Comparison of ENCODE assay signal across 33 cellular contexts in the genomic region with DNA sequence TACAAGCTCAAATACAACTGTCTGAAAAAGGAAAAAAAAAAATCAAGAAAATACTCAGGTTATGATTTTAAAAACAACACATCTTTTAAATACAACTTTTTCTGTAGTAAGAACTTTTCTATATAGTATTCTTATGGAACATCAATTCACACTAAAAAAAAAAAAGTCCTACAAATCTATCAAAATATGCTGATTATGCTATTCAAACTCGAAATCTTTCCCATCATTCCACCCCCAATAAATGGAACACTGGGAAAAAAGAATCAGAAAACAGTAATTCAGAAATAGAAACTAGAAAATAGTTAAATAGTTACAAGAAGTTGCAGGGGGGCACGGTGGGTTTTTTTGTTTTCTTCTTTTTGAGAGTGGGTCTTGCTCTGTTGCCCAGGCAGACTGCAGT.
"Had no signal": no experiment of that assay in that cellular context is flagged by ENCODE, and none has a peak within 500 bp of the region (broad histone marks: within the 10 kb centered on the region; RNA-seq: fewer than 3 reads in every experiment).

No MANE protein-coding gene starts in this region.

- H3K27me3 Mint-ChIP-seq: activated CD4-positive, alpha-beta memory T cell treated with anti-CD3 and anti-CD28 coated beads, Interleukin-2, amount 10 ng/mL, durations not matched to agents 7 days and 5 days; activated CD8-positive, alpha-beta memory T cell treated with anti-CD3 and anti-CD28 coated beads, Interleukin-2, amount 10 ng/mL, durations not matched to agents 7 days and 5 days; activated naive CD8-positive, alpha-beta T cell; activated naive CD8-positive, alpha-beta T cell treated with anti-CD3 and anti-CD28 coated beads, Interleukin-2, amount 50 U/mL, for 24 hours had no signal

- H3K9me3 ChIP-seq: MG63, SJCRH30 had no signal

- H3K27ac Mint-ChIP-seq: activated CD4-positive, alpha-beta memory T cell treated with anti-CD3 and anti-CD28 coated beads, Interleukin-2, amount 10 ng/mL, durations not matched to agents 7 days and 5 days; activated CD8-positive, alpha-beta memory T cell treated with anti-CD3 and anti-CD28 coated beads, Interleukin-2, amount 10 ng/mL, durations not matched to agents 7 days and 5 days; activated naive CD4-positive, alpha-beta T cell treated with anti-CD3 and anti-CD28 coated beads for 36 hours; activated naive CD8-positive, alpha-beta T cell; activated naive CD8-positive, alpha-beta T cell treated with anti-CD3 and anti-CD28 coated beads, Interleukin-2, amount 50 U/mL, for 24 hours; activated T-helper 2 cell treated with anti-CD3 and anti-CD28 coated beads, Interferon-gamma antibody, Interleukin-2, Interleukin-4, amounts not matched to agents 10 μg/mL and 5 μg/mL and 100 μg/mL, durations not matched to agents 14 hours and 24 hours and 36 hours had no signal

- H3K4me1 ChIP-seq: SJCRH30 had no signal

- H3K27ac ChIP-seq: brain microvascular endothelial cell, SJCRH30, SK-N-MC, WERI-Rb-1 had no signal

- ATAC-seq: activated CD8-positive, alpha-beta memory T cell treated with anti-CD3 and anti-CD28 coated beads, Interleukin-2, amount 10 ng/mL, durations not matched to agents 7 days and 5 days; activated naive CD8-positive, alpha-beta T cell treated with anti-CD3 and anti-CD28 coated beads, Interleukin-2, amount 50 U/mL, for 24 hours; Panc1 had no signal

- H3K4me3 ChIP-seq: MG63, SJCRH30, SK-N-MC had no signal

- DNase-seq: activated CD4-positive, alpha-beta memory T cell treated with anti-CD3 and anti-CD28 coated beads, Interleukin-2, amount 10 ng/mL, durations not matched to agents 7 days and 5 days; activated CD4-positive, alpha-beta T cell treated with anti-CD3 and anti-CD28 coated beads for 1 hour; activated CD4-positive, alpha-beta T cell treated with anti-CD3 and anti-CD28 coated beads for 48 hours; activated CD4-positive, CD25-positive, alpha-beta regulatory T cell; activated CD8-positive, alpha-beta memory T cell treated with anti-CD3 and anti-CD28 coated beads for 24 hours; activated CD8-positive, alpha-beta memory T cell treated with anti-CD3 and anti-CD28 coated beads, Interleukin-2, amount 10 ng/mL, durations not matched to agents 7 days and 5 days; activated CD8-positive, alpha-beta memory T cell treated with anti-CD3 and anti-CD28 coated beads, Interleukin-2, amount 50 U/mL, for 48 hours; activated gamma-delta T cell; activated naive CD4-positive, alpha-beta T cell treated with anti-CD3 and anti-CD28 coated beads for 36 hours; activated naive CD8-positive, alpha-beta T cell treated with anti-CD3 and anti-CD28 coated beads, Interleukin-2, amount 50 U/mL, for 24 hours; anterior cingulate cortex; brain microvascular endothelial cell; central memory CD4-positive, alpha-beta T cell; Kasumi-1; KG1; MG63; NCI-H1048; NCI-H1105 treated with DMSO at 0.1 percent for 48 hours; NCI-H1436; NCI-H1694; NCI-H1930; NCI-H2081 treated with DMSO at 0.1 percent for 48 hours; NCI-H226; NCI-H446 treated with DMSO at 0.1 percent for 48 hours; NCI-H524 treated with DMSO at 0.1 percent for 48 hours; SHP77; SJCRH30; T1000; WERI-Rb-1 had no signal

- H3K9me3 Mint-ChIP-seq: activated CD4-positive, alpha-beta memory T cell treated with anti-CD3 and anti-CD28 coated beads, Interleukin-2, amount 10 ng/mL, durations not matched to agents 7 days and 5 days; activated naive CD4-positive, alpha-beta T cell treated with anti-CD3 and anti-CD28 coated beads for 36 hours; activated naive CD8-positive, alpha-beta T cell treated with anti-CD3 and anti-CD28 coated beads, Interleukin-2, amount 50 U/mL, for 24 hours; activated T-helper 2 cell treated with anti-CD3 and anti-CD28 coated beads, Interferon-gamma antibody, Interleukin-2, Interleukin-4, amounts not matched to agents 10 μg/mL and 5 μg/mL and 100 μg/mL, durations not matched to agents 14 hours and 24 hours and 36 hours had no signal

- H3K27me3 ChIP-seq: brain microvascular endothelial cell, MG63, SJCRH30 had no signal

- H3K4me3 Mint-ChIP-seq: activated CD4-positive, alpha-beta memory T cell treated with anti-CD3 and anti-CD28 coated beads, Interleukin-2, amount 10 ng/mL, durations not matched to agents 7 days and 5 days; activated CD8-positive, alpha-beta memory T cell treated with anti-CD3 and anti-CD28 coated beads, Interleukin-2, amount 10 ng/mL, durations not matched to agents 7 days and 5 days; activated naive CD4-positive, alpha-beta T cell treated with anti-CD3 and anti-CD28 coated beads for 36 hours; activated naive CD8-positive, alpha-beta T cell; activated naive CD8-positive, alpha-beta T cell treated with anti-CD3 and anti-CD28 coated beads, Interleukin-2, amount 50 U/mL, for 24 hours had no signal
